Comparison of ENCODE assay signal across 8 cellular contexts in genomic region chr3:172710709-172711456, GRCh38.
DNase-seq lines count a peak whose midpoint lies in the region; ATAC-seq and TF ChIP-seq lines count a peak whose summit lies in the region.

A gene with protein sequence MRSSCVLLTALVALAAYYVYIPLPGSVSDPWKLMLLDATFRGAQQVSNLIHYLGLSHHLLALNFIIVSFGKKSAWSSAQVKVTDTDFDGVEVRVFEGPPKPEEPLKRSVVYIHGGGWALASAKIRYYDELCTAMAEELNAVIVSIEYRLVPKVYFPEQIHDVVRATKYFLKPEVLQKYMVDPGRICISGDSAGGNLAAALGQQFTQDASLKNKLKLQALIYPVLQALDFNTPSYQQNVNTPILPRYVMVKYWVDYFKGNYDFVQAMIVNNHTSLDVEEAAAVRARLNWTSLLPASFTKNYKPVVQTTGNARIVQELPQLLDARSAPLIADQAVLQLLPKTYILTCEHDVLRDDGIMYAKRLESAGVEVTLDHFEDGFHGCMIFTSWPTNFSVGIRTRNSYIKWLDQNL (minus strand): TSS chr3:172711067. CDS start chr3:172710984, 83 bp downstream.

- peak within 1 kb of the TSS; percentile 84 to 90 for H3K9ac ChIP-seq in mucosa of rectum (ENCODE audit: low read depth in 1 of 2, low read length in 2 of 2)

- H3K27ac ChIP-seq in mucosa of rectum (ENCODE audit: low read depth in 2 of 2, low read length in 2 of 2), result peak within 1 kb of the TSS; percentile 87 to 90

- H3K4me1 ChIP-seq in mucosa of rectum (ENCODE audit: control insufficient read depth in 2 of 2, insufficient read depth in 2 of 2, low read length in 2 of 2), result peaks cover 9 to 14% of the 10 kb centered on the region in 2 donors

- H3K4me3 ChIP-seq in mucosa of rectum (ENCODE audit: low read length in 2 of 2), result peak within 1 kb of the TSS; percentile 89 to 97

- peak; percentile 98 for TF ChIP-seq POLR2A in erythroblast (IDR thresholded peaks at IDR 0.05; ENCODE audit: low read length)

- H3K36me3 ChIP-seq in mucosa of rectum (ENCODE audit: control insufficient read depth in 2 of 2, insufficient read depth in 2 of 2, low read length in 2 of 2), result no peaks in the 10 kb centered on the region

- no peaks in the 10 kb centered on the region for H3K9me3 ChIP-seq in mucosa of rectum (ENCODE audit: control insufficient read depth in 2 of 2, low read length in 2 of 2)

- no peak for TF ChIP-seq EP300 in Ishikawa (IDR thresholded peaks at IDR 0.05; ENCODE audit: borderline replicate concordance)

- peak; percentile 100 for ATAC-seq in GM21576 (IDR thresholded peaks at IDR 0.05; ENCODE audit: unreplicated experiment)

- peak; percentile 79 for TF ChIP-seq RAD21 in Ishikawa (IDR thresholded peaks at IDR 0.05; ENCODE audit: low read depth)

- no peaks in the 10 kb centered on the region for H3K27me3 ChIP-seq in mucosa of rectum (ENCODE audit: control insufficient read depth in 2 of 2, insufficient read depth in 2 of 2, low read length in 2 of 2)

- DNase-seq in DMS53 (lab: John Stamatoyannopoulos, UW) (peak; percentile 95), OCI-M2 (lab: John Stamatoyannopoulos, UW; ENCODE audit: unreplicated experiment) (peak; percentile 62), erythroblast (lab: John Stamatoyannopoulos, UW) (peak; percentile 96)
- peak; percentile 68 for DNase-seq in activated T-cell treated with anti-CD3 and anti-CD28 coated beads, Interleukin-2, amount 50 U/mL, for 1 hour
- DNase-seq in stimulated activated CD8-positive, alpha-beta memory T cell treated with anti-CD3 and anti-CD28 coated beads, Interleukin-7, amount 100 ng/mL, for 1 hour (ENCODE audit: low read depth in 2 of 2), result peak; percentile 44 to 48

TF ChIP-seq in Ishikawa, 13 proteins besides CTCF, POLR2A, EP300 and RAD21:
- TF ChIP-seq FOXM1 (IDR thresholded peaks at IDR 0.05; ENCODE audit: borderline replicate concordance, low read depth) (0 out of 2 replicates have a peak, but pooled peaks have one; percentile 31), YY1 (IDR thresholded peaks at IDR 0.05; ENCODE audit: low read depth) (0 out of 2 replicates have a peak, but pooled peaks have one; percentile 52), CREB1 (IDR thresholded peaks at IDR 0.05; ENCODE audit: low read depth) (peak; percentile 45; the same call in 1 of the 2 replicates), NFIC (IDR thresholded peaks at IDR 0.05) (peak; percentile 17; the same call in 1 of the 2 replicates), TEAD4 (IDR thresholded peaks at IDR 0.05) (peak; percentile 32; the same call in 1 of the 2 replicates), ZBTB7A (IDR thresholded peaks at IDR 0.05; ENCODE audit: low read depth) (no peak), EGR1 (IDR thresholded peaks at IDR 0.05) (no peak), TCF12 (IDR thresholded peaks at IDR 0.05; ENCODE audit: low read depth) (peak; percentile 67), CEBPB (IDR thresholded peaks at IDR 0.05) (peak; percentile 99), TAF1 (IDR thresholded peaks at IDR 0.05; ENCODE audit: low read depth) (peak; percentile 81), REST (IDR thresholded peaks at IDR 0.05; ENCODE audit: low read depth) (no peak), MAX (IDR thresholded peaks at IDR 0.05) (peak; percentile 75)
- TF ChIP-seq, protein P1, sequence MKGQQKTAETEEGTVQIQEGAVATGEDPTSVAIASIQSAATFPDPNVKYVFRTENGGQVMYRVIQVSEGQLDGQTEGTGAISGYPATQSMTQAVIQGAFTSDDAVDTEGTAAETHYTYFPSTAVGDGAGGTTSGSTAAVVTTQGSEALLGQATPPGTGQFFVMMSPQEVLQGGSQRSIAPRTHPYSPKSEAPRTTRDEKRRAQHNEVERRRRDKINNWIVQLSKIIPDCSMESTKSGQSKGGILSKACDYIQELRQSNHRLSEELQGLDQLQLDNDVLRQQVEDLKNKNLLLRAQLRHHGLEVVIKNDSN (IDR thresholded peaks at IDR 0.05), result peak; percentile 14; the same call in 1 of the 2 replicates

Comparison
In these comparisons a context has a peak if more than half of its experiments do, and no peak if none do; other contexts are left out.
1. Peak in every context shown above with its lines: DNase-seq, ATAC-seq, H3K4me3 ChIP-seq and H3K27ac ChIP-seq.
2. DNase-seq: peak in every context shown above with its lines; median percentile 96 in erythroblast; 95 in DMS53; 68 in activated T-cell treated with anti-CD3 and anti-CD28 coated beads, Interleukin-2, amount 50 U/mL, for 1 hour; 62 in OCI-M2; 46 in stimulated activated CD8-positive, alpha-beta memory T cell treated with anti-CD3 and anti-CD28 coated beads, Interleukin-7, amount 100 ng/mL, for 1 hour.